In genomic region chr11:123449436-123449835, GRCh38 we compare ENCODE assay signal across 13 cellular contexts. TPM values are rescaled to one million over a fixed set of nuclear protein-coding genes. Genes with fewer than 3 reads are reported as not detected.
DNase-seq lines count a peak whose midpoint lies in the region; ATAC-seq lines count a peak whose summit lies in the region.
"Had no signal": no experiment of that assay in that cellular context is flagged by ENCODE, and none has a peak within 500 bp of the region (broad histone marks: within the 10 kb centered on the region; RNA-seq: fewer than 3 reads in every experiment).

No MANE protein-coding gene starts in this region.

- peaks cover 62% of the 10 kb centered on the region for H3K36me3 Mint-ChIP-seq in activated CD4-positive, alpha-beta memory T cell treated with anti-CD3 and anti-CD28 coated beads, Interleukin-2, amount 10 ng/mL, durations not matched to agents 7 days and 5 days (ENCODE audit: low read depth)
- H3K36me3 Mint-ChIP-seq in activated CD4-positive, alpha-beta memory T cell treated with anti-CD3 and anti-CD28 coated beads for 36 hours, result peaks cover 9% of the 10 kb centered on the region
- H3K36me3 Mint-ChIP-seq in T-helper 17 cell (ENCODE audit: low read depth), result peaks cover 5% of the 10 kb centered on the region
- peaks cover 72% of the 10 kb centered on the region for H3K36me3 Mint-ChIP-seq in activated T-helper 2 cell treated with anti-CD3 and anti-CD28 coated beads, Interferon-gamma antibody, Interleukin-2, Interleukin-4, amounts not matched to agents 10 μg/mL and 5 μg/mL and 100 μg/mL, durations not matched to agents 14 hours and 24 hours and 36 hours (ENCODE audit: low read depth)
- H3K36me3 Mint-ChIP-seq: CD4-positive, CD25-positive, alpha-beta regulatory T cell had no signal

- intact Hi-C loops in activated CD4-positive, alpha-beta memory T cell treated with anti-CD3 and anti-CD28 coated beads for 36 hours (cut with micrococcal nuclease), result no loop called here
- intact Hi-C loops in activated T-helper 2 cell treated with anti-CD3 and anti-CD28 coated beads, Interferon-gamma antibody, Interleukin-2, Interleukin-4, amounts not matched to agents 10 μg/mL and 5 μg/mL and 100 μg/mL, durations not matched to agents 14 hours and 24 hours and 36 hours (cut with micrococcal nuclease), result no loop called here

- peak overlapping the region; percentile 85 for H3K27ac Mint-ChIP-seq in activated CD4-positive, alpha-beta memory T cell treated with anti-CD3 and anti-CD28 coated beads, Interleukin-2, amount 10 ng/mL, durations not matched to agents 7 days and 5 days
- no peak overlapping the region for H3K27ac Mint-ChIP-seq in activated CD4-positive, alpha-beta memory T cell treated with anti-CD3 and anti-CD28 coated beads for 36 hours
- H3K27ac Mint-ChIP-seq in T-helper 17 cell, result peak overlapping the region; percentile 53
- H3K27ac Mint-ChIP-seq in activated T-helper 2 cell treated with anti-CD3 and anti-CD28 coated beads, Interferon-gamma antibody, Interleukin-2, Interleukin-4, amounts not matched to agents 10 μg/mL and 5 μg/mL and 100 μg/mL, durations not matched to agents 14 hours and 24 hours and 36 hours, result peak overlapping the region; percentile 47
- H3K27ac Mint-ChIP-seq: B cell, GM23338 had no signal

- no peaks in the 10 kb centered on the region for H3K27me3 Mint-ChIP-seq in activated CD4-positive, alpha-beta memory T cell treated with anti-CD3 and anti-CD28 coated beads, Interleukin-2, amount 10 ng/mL, durations not matched to agents 7 days and 5 days
- no peaks in the 10 kb centered on the region for H3K27me3 Mint-ChIP-seq in activated CD4-positive, alpha-beta memory T cell treated with anti-CD3 and anti-CD28 coated beads for 36 hours
- H3K27me3 Mint-ChIP-seq in T-helper 17 cell, result no peaks in the 10 kb centered on the region
- H3K27me3 Mint-ChIP-seq in activated T-helper 2 cell treated with anti-CD3 and anti-CD28 coated beads, Interferon-gamma antibody, Interleukin-2, Interleukin-4, amounts not matched to agents 10 μg/mL and 5 μg/mL and 100 μg/mL, durations not matched to agents 14 hours and 24 hours and 36 hours (ENCODE audit: low read depth), result no peaks in the 10 kb centered on the region
- H3K27me3 Mint-ChIP-seq: B cell; CD4-positive, CD25-positive, alpha-beta regulatory T cell; CD8-positive, alpha-beta memory T cell had no signal

- no peak for DNase-seq in activated CD4-positive, alpha-beta memory T cell treated with anti-CD3 and anti-CD28 coated beads, Interleukin-2, amount 10 ng/mL, durations not matched to agents 7 days and 5 days
- no peak for DNase-seq in activated CD4-positive, alpha-beta memory T cell treated with anti-CD3 and anti-CD28 coated beads for 36 hours
- no peak for DNase-seq in T-helper 17 cell
- DNase-seq in activated T-helper 2 cell treated with anti-CD3 and anti-CD28 coated beads, Interferon-gamma antibody, Interleukin-2, Interleukin-4, amounts not matched to agents 10 μg/mL and 5 μg/mL and 100 μg/mL, durations not matched to agents 14 hours and 24 hours and 36 hours (ENCODE audit: low spot score), result no peak
- DNase-seq: CD8-positive, alpha-beta memory T cell; COR-L47; HCEC 1CT; IMR-90 had no signal

- ATAC-seq in T-helper 17 cell, result no peak
- ATAC-seq in HG02759 (IDR thresholded peaks at IDR 0.05; ENCODE audit: unreplicated experiment), result no peak
- ATAC-seq in HG02885 (IDR thresholded peaks at IDR 0.05; ENCODE audit: poor library complexity, unreplicated experiment), result no peak
- ATAC-seq: GM23338 had no signal

- POLR2A ChIA-PET in activated CD4-positive, alpha-beta memory T cell treated with anti-CD3 and anti-CD28 coated beads, Interleukin-2, amount 10 ng/mL, durations not matched to agents 7 days and 5 days (lab: Charles Lee), result interaction anchor here (1.4 to 7.3 kb wide), 2 partner anchors 13 to 146 kb away, joined by 4 to 147 read pairs; no protein-coding TSS in a partner anchor
- POLR2A ChIA-PET in activated CD4-positive, alpha-beta memory T cell treated with anti-CD3 and anti-CD28 coated beads for 36 hours (lab: Charles Lee), result interaction anchor here (0.9 to 1.4 kb wide), 2 partner anchors 12 to 17 kb away, joined by 3 to 4 read pairs; no protein-coding TSS in a partner anchor

- CTCF ChIA-PET in activated CD4-positive, alpha-beta memory T cell treated with anti-CD3 and anti-CD28 coated beads, Interleukin-2, amount 10 ng/mL, durations not matched to agents 7 days and 5 days (lab: Charles Lee), result interaction anchor here (1.4 to 6.0 kb wide), 4 partner anchors 10 to 203 kb away, joined by 3 to 67 read pairs (median 14); no protein-coding TSS in a partner anchor
- CTCF ChIA-PET in activated CD4-positive, alpha-beta memory T cell treated with anti-CD3 and anti-CD28 coated beads for 36 hours (lab: Charles Lee), result interaction anchor here (1.1 to 4.6 kb wide), 3 partner anchors 11 to 42 kb away, joined by 3 to 13 read pairs (median 4); no protein-coding TSS in a partner anchor

- H3K9me3 ChIP-seq in T-helper 17 cell (ENCODE audit: control insufficient read depth, low read length, poor library complexity, severe bottlenecking), result no peaks in the 10 kb centered on the region

- no peaks in the 10 kb centered on the region for H3K9me3 Mint-ChIP-seq in activated CD4-positive, alpha-beta memory T cell treated with anti-CD3 and anti-CD28 coated beads, Interleukin-2, amount 10 ng/mL, durations not matched to agents 7 days and 5 days
- no peaks in the 10 kb centered on the region for H3K9me3 Mint-ChIP-seq in activated CD4-positive, alpha-beta memory T cell treated with anti-CD3 and anti-CD28 coated beads for 36 hours
- no peaks in the 10 kb centered on the region for H3K9me3 Mint-ChIP-seq in activated T-helper 2 cell treated with anti-CD3 and anti-CD28 coated beads, Interferon-gamma antibody, Interleukin-2, Interleukin-4, amounts not matched to agents 10 μg/mL and 5 μg/mL and 100 μg/mL, durations not matched to agents 14 hours and 24 hours and 36 hours
- H3K9me3 Mint-ChIP-seq: CD8-positive, alpha-beta memory T cell; GM23338 had no signal

- H3K4me3 Mint-ChIP-seq in activated CD4-positive, alpha-beta memory T cell treated with anti-CD3 and anti-CD28 coated beads, Interleukin-2, amount 10 ng/mL, durations not matched to agents 7 days and 5 days, result no peak overlapping the region
- H3K4me3 Mint-ChIP-seq in activated CD4-positive, alpha-beta memory T cell treated with anti-CD3 and anti-CD28 coated beads for 36 hours, result no peak overlapping the region
- no peak overlapping the region for H3K4me3 Mint-ChIP-seq in T-helper 17 cell
- no peak overlapping the region for H3K4me3 Mint-ChIP-seq in activated T-helper 2 cell treated with anti-CD3 and anti-CD28 coated beads, Interferon-gamma antibody, Interleukin-2, Interleukin-4, amounts not matched to agents 10 μg/mL and 5 μg/mL and 100 μg/mL, durations not matched to agents 14 hours and 24 hours and 36 hours (ENCODE audit: low read depth)
- H3K4me3 Mint-ChIP-seq: B cell; CD8-positive, alpha-beta memory T cell; GM23338 had no signal

- peaks cover 92% of the 10 kb centered on the region for H3K4me1 Mint-ChIP-seq in activated CD4-positive, alpha-beta memory T cell treated with anti-CD3 and anti-CD28 coated beads, Interleukin-2, amount 10 ng/mL, durations not matched to agents 7 days and 5 days
- H3K4me1 Mint-ChIP-seq in activated CD4-positive, alpha-beta memory T cell treated with anti-CD3 and anti-CD28 coated beads for 36 hours (ENCODE audit: low read depth), result peaks cover 66% of the 10 kb centered on the region
- H3K4me1 Mint-ChIP-seq in T-helper 17 cell, result peaks cover 30% of the 10 kb centered on the region
- peaks cover 80% of the 10 kb centered on the region for H3K4me1 Mint-ChIP-seq in activated T-helper 2 cell treated with anti-CD3 and anti-CD28 coated beads, Interferon-gamma antibody, Interleukin-2, Interleukin-4, amounts not matched to agents 10 μg/mL and 5 μg/mL and 100 μg/mL, durations not matched to agents 14 hours and 24 hours and 36 hours (ENCODE audit: low read depth)

RNA-seq across cellular contexts. Expression of gene GRAMD1B, which starts 19.4 kb away (rescaled TPM):
- 10 to 100 TPM; 91.6 to 91.8 TPM for total RNA-seq in activated CD4-positive, alpha-beta memory T cell treated with anti-CD3 and anti-CD28 coated beads, Interleukin-2, amount 10 ng/mL, durations not matched to agents 7 days and 5 days
- total RNA-seq in activated CD4-positive, alpha-beta memory T cell treated with anti-CD3 and anti-CD28 coated beads for 36 hours, result 10 to 100 TPM; 36.8 to 39.0 TPM
- total RNA-seq in T-helper 17 cell, result 10 to 100 TPM; 25.1 to 33.1 TPM
- total RNA-seq in activated T-helper 2 cell treated with anti-CD3 and anti-CD28 coated beads, Interferon-gamma antibody, Interleukin-2, Interleukin-4, amounts not matched to agents 10 μg/mL and 5 μg/mL and 100 μg/mL, durations not matched to agents 14 hours and 24 hours and 36 hours, result 159 and 166 TPM in 2 replicates
